Comparison of ENCODE assay signal across 8 cellular contexts in genomic region chr13:113724780-113725315, GRCh38. TPM values are rescaled to one million over a fixed set of nuclear protein-coding genes. Genes with fewer than 3 reads are reported as not detected.
DNase-seq lines count a peak whose midpoint lies in the region.

No MANE protein-coding gene starts in this region.

- H3K4me1 ChIP-seq in ES-I3 (ENCODE audit: insufficient read depth, low read length) (no peaks in the 10 kb centered on the region), HAP-1 (no peaks in the 10 kb centered on the region)

- H3K36me3 ChIP-seq in ES-I3 (ENCODE audit: insufficient read depth, low read length) (no peaks in the 10 kb centered on the region), HAP-1 (replicated peaks) (no peaks in the 10 kb centered on the region)

- peak overlapping the region; percentile 70 for H3K9ac ChIP-seq in ES-I3 (ENCODE audit: low read depth, low read length)

- H3K27me3 ChIP-seq in HAP-1 (ENCODE audit: low read depth) = peaks cover 3% of the 10 kb centered on the region; the same call in 1 of the 2 replicates

- H3K9me3 ChIP-seq in ES-I3 (ENCODE audit: control insufficient read depth, insufficient read depth, low read length) = no peaks in the 10 kb centered on the region
- H3K9me3 ChIP-seq in HAP-1 = no peaks in the 10 kb centered on the region; the same call in 1 of the 2 replicates

- DNase-seq in HAP-1 (ENCODE audit: low spot score in 2 of 2) (peak; percentile 51 to 83), NCI-H1048 (lab: John Stamatoyannopoulos, UW) (peak; percentile 19), cerebellar cortex (ENCODE audit: low spot score) (peak; percentile 72), kidney tubule cell (ENCODE audit: low spot score) (peak; percentile 79), mesenteric fat pad (ENCODE audit: low spot score) (no peak)
- DNase-seq in activated CD4-positive, alpha-beta T cell treated with anti-CD3 and anti-CD28 coated beads for 1 hour = peak; percentile 86
- DNase-seq in stimulated activated CD4-positive, alpha-beta T cell treated with anti-CD3 and anti-CD28 coated beads, Interleukin-1b, Interleukin-23, amount 100 ng/mL, for 48 hours = peak; percentile 86

- peak overlapping the region; percentile 38 for H3K4me3 ChIP-seq in HAP-1

- in situ Hi-C loops in HAP-1 (cut with MboI; ENCODE audit: low sequenced_read_pairs) = no loop called here

RNA-seq across cellular contexts. Expression of gene TMEM255B, which starts 34.2 kb away (rescaled TPM):
- 22.7 TPM for total RNA-seq in mesenteric fat pad

RNA-seq across cellular contexts. Expression of gene GRK1, which starts 57.8 kb away (rescaled TPM):
- not detected for total RNA-seq in mesenteric fat pad
